Comparison of ENCODE assay signal across 8 cellular contexts in the genomic region with DNA sequence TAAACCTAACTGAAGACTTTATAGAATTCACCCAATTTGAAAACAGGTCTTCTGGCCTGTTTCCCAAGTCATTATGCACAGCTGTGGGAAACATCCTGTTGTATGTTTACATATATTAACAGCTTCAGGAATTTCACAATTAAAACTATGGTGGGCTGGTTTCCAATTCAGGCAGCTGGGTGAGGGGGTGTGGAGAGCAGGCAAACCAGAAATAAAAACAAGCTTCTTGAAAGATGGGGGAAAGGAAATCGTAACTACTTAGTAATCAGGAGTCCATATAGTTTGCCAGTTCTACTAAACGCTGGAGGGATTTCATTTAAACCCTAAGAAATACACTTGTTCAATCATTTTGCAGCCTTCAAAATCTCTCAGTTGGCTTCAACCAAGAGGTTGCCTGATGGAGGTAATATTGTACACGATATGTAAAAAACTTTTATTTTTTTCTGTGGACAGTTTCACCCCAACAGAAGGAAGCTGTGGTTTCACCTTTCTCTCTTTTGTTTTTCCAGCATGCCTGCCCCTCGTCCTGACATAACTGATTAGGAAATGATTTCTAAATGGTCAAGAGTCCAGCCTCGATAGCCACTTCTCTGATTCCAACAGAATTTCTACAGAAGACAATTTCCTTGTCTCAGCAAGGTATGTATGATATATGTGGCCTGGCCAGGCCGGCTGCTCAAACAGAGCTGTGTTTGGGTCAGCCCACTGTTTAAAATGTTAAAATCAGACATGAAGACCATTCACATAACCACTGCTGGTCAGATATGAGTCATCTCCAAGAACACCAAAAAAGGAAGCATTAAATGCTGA. TPM values are rescaled to one million over a fixed set of nuclear protein-coding genes. Genes with fewer than 3 reads are reported as not detected.
DNase-seq lines count a peak whose midpoint lies in the region; ATAC-seq and TF ChIP-seq lines count a peak whose summit lies in the region.

No MANE protein-coding gene starts in this region.

- no peaks in the 10 kb centered on the region for H3K27me3 ChIP-seq in SJSA1 (replicated peaks)
- H3K27me3 ChIP-seq in left ventricle myocardium inferior (ENCODE audit: low read depth): no peaks in the 10 kb centered on the region
- H3K27me3 ChIP-seq in tibial artery: no peaks in the 10 kb centered on the region

- H3K9me3 ChIP-seq in SJSA1 (replicated peaks) (no peaks in the 10 kb centered on the region), left ventricle myocardium inferior (replicated peaks) (no peaks in the 10 kb centered on the region), tibial artery (no peaks in the 10 kb centered on the region)

- no peak for TF ChIP-seq CTCF in left ventricle myocardium inferior (IDR thresholded peaks at IDR 0.05; ENCODE audit: borderline replicate concordance)
- no peak for TF ChIP-seq CTCF in tibial artery (IDR thresholded peaks at IDR 0.05)

- H3K4me3 ChIP-seq in SJSA1: peak overlapping the region; percentile 10; the same call in 1 of the 2 replicates
- H3K4me3 ChIP-seq in left ventricle myocardium inferior: peak overlapping the region; percentile 22
- peak overlapping the region in 1 of 2 donors; percentile 18 for H3K4me3 ChIP-seq in tibial artery

- intact Hi-C loops in left ventricle myocardium inferior (cut with micrococcal nuclease) (no loop called here), tibial artery (cut with DNase I; ENCODE audit: low total_unique reads) (no loop called here)

- ATAC-seq in GM18517 (IDR thresholded peaks at IDR 0.05; ENCODE audit: unreplicated experiment) (peak; percentile 72), HG03045 (IDR thresholded peaks at IDR 0.05; ENCODE audit: unreplicated experiment) (peak; percentile 68), HG03196 (IDR thresholded peaks at IDR 0.05; ENCODE audit: unreplicated experiment) (no peak)

- H3K36me3 ChIP-seq in SJSA1 (no peaks in the 10 kb centered on the region), left ventricle myocardium inferior (no peaks in the 10 kb centered on the region), tibial artery (no peaks in the 10 kb centered on the region)

- DNase-seq in SJSA1 (ENCODE audit: low read depth in 1 of 2, low spot score in 2 of 2) (peak in 1 of 2 experiments; percentile 81), left ventricle myocardium inferior (no peak), tibial artery (no peak), Ammon's horn (ENCODE audit: low spot score) (no peak), cerebellar cortex (ENCODE audit: low spot score) (no peak)

- H3K27ac ChIP-seq in SJSA1: peak overlapping the region; percentile 80
- H3K27ac ChIP-seq in left ventricle myocardium inferior (replicated peaks): peak overlapping the region; percentile 82
- H3K27ac ChIP-seq in tibial artery: peak overlapping the region; percentile 82 to 86

- peaks cover 37% of the 10 kb centered on the region for H3K4me1 ChIP-seq in SJSA1 (replicated peaks)
- peaks cover 86% of the 10 kb centered on the region for H3K4me1 ChIP-seq in left ventricle myocardium inferior
- peaks cover 0 to 91% (median 52%) of the 10 kb centered on the region in 4 donors for H3K4me1 ChIP-seq in tibial artery

RNA-seq across cellular contexts. Expression of a gene that starts 22.6 kb away (rescaled TPM):
- 7.5 and 12.4 TPM in 2 replicates for total RNA-seq in SJSA1 (2014; rRNA removed; shearing (Covaris generic))
- total RNA-seq in left ventricle myocardium inferior: 8.6 TPM
